Comparison of ENCODE assay signal across 8 cellular contexts in genomic region chr1:56400526-56400925, GRCh38.
"Had no signal": no experiment of that assay in that cellular context is flagged by ENCODE, and none has a peak within 500 bp of the region (broad histone marks: within the 10 kb centered on the region; RNA-seq: fewer than 3 reads in every experiment).

No MANE protein-coding gene starts in this region.

- H3K4me3 ChIP-seq: K562 had no signal

- ATAC-seq: HepG2, K562 had no signal

- DNase-seq: IMR-90, KBM-7, KG1 had no signal

- H3K27ac ChIP-seq: HL-60, KMS-11 had no signal

- H3K27ac Mint-ChIP-seq: IgD-negative memory B cell had no signal

- H3K9ac ChIP-seq: KMS-11 had no signal

- H3K36me3 Mint-ChIP-seq: IgD-negative memory B cell had no signal

- H3K4me2 ChIP-seq: KMS-11 had no signal
